In genomic region chr19:46529622-46530451, GRCh38 we compare ENCODE assay signal across 7 cellular contexts. TPM values are rescaled to one million over a fixed set of nuclear protein-coding genes. Genes with fewer than 3 reads are reported as not detected.
DNase-seq lines count a peak whose midpoint lies in the region; ATAC-seq and TF ChIP-seq lines count a peak whose summit lies in the region.

No MANE protein-coding gene starts in this region.

- intact Hi-C loops in ascending aorta (cut with DNase I) = loop anchor here (1.0 kb wide), 2 partner anchors 12 to 132 kb away; no protein-coding TSS in a partner anchor

- no peaks in the 10 kb centered on the region; the same call in 1 of the 2 replicates for H3K27me3 ChIP-seq in GM06990 (replicated peaks; ENCODE audit: control insufficient read depth, insufficient read depth, low read length)
- no peaks in the 10 kb centered on the region for H3K27me3 ChIP-seq in ascending aorta

- H3K27ac ChIP-seq in ascending aorta = no peak overlapping the region

- no peak for ATAC-seq in GM21619 (IDR thresholded peaks at IDR 0.05; ENCODE audit: unreplicated experiment)

- H3K4me1 ChIP-seq in ascending aorta = no peaks in the 10 kb centered on the region

- H3K36me3 ChIP-seq in GM06990 (ENCODE audit: control insufficient read depth, insufficient read depth, low read length) = no peaks in the 10 kb centered on the region
- no peaks in the 10 kb centered on the region for H3K36me3 ChIP-seq in ascending aorta

- DNase-seq in GM06990 (ENCODE audit: extremely low read depth, insufficient read length) = no peak
- DNase-seq in NCI-H1105 (lab: John Stamatoyannopoulos, UW) = peak; percentile 41
- DNase-seq in T1000 (lab: John Stamatoyannopoulos, UW) = peak; percentile 13
- DNase-seq in ascending aorta (ENCODE audit: low spot score in 2 of 2) = peak; percentile 48 to 78
- peak; percentile 42 to 53 for DNase-seq in hippocampal formation (lab: John Stamatoyannopoulos, UW)
- peak; percentile 47 to 63 (median 61) for DNase-seq in stimulated activated CD4-positive, alpha-beta T cell treated with anti-CD3 and anti-CD28 coated beads, Interleukin-12 subunit alpha, Interleukin-12 subunit beta, amount 100 ng/mL, for 48 hours (ENCODE audit: low read depth in 2 of 3, low spot score in 1 of 3)

- H3K4me3 ChIP-seq in GM06990 (replicated peaks; ENCODE audit: low read depth, low read length) (no peak overlapping the region), ascending aorta (no peak overlapping the region)

- no peaks in the 10 kb centered on the region for H3K9me3 ChIP-seq in ascending aorta

- TF ChIP-seq CTCF in GM06990 (IDR thresholded peaks at IDR 0.05; ENCODE audit: insufficient read depth, low read length, poor library complexity, severe bottlenecking) = peak; percentile 90
- peak; percentile 87 to 95 (median 94) for TF ChIP-seq CTCF in ascending aorta (IDR thresholded peaks at IDR 0.05)

RNA-seq across cellular contexts. Expression of gene PNMA8B, which starts 34.2 kb away (rescaled TPM):
- 15.8 TPM for total RNA-seq in ascending aorta

RNA-seq across cellular contexts. Expression of gene PNMA8A, which starts 58.5 kb away (rescaled TPM):
- total RNA-seq in ascending aorta = 0.53 TPM
